In the genomic region with DNA sequence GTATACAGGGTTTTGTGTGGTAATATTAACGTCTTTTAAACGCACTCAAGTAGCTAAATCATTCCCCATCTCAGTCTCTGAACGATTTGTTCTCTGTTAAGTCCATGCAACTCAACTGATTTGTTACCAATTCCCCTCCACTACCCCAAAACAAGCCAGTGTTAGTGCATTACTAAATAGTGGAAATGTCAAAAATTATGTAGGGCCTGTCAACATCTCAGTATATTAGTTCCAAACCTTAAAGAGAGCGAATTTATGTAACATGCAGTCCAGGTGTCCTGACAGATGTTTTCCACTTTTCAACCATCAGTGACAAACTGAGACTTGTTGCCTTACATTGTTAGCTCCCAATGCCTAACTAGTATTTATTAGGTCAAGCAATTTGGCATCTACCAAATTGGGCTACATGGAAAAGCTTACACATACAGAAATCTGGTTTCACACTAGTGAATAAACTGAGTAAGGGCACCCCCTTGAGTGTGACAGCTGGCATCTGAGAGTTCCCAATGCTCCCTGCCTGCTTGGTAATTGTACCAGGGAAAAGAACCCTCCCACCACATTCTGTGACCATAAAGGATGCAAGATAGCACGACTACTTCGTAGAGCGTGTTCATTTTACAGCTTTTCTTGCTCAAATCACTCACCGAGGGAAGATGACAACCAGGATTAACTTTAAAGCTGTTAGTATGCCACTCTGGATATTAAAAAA, we compare ENCODE assay signal across 9 cellular contexts. TPM values are rescaled to one million over a fixed set of nuclear protein-coding genes. Genes with fewer than 3 reads are reported as not detected.
DNase-seq lines count a peak whose midpoint lies in the region; ATAC-seq, FAIRE-seq and TF ChIP-seq lines count a peak whose summit lies in the region.
"Had no signal": no experiment of that assay in that cellular context is flagged by ENCODE, and none has a peak within 500 bp of the region (broad histone marks: within the 10 kb centered on the region; RNA-seq: fewer than 3 reads in every experiment).

No MANE protein-coding gene starts in this region.

- TF ChIP-seq CTCF in K562 (IDR thresholded peaks at IDR 0.05 in 2 of 3, conservative IDR thresholded peaks at IDR 0.05 in 1 of 3; ENCODE audit: insufficient read depth in 2 of 3, low read depth in 1 of 3, low read length in 3 of 3) = no peak; a peak in 1 of 6 replicates

- no peak overlapping the region for H3K9ac ChIP-seq in K562 (ENCODE audit: insufficient read depth in 1 of 2, low read depth in 2 of 2, low read length in 2 of 2)

- no peaks in the 10 kb centered on the region for H3K27me3 Mint-ChIP-seq in activated naive CD4-positive, alpha-beta T cell treated with anti-CD3 and anti-CD28 coated beads for 36 hours (ENCODE audit: low read depth)
- H3K27me3 Mint-ChIP-seq in stimulated activated naive CD8-positive, alpha-beta T cell treated with anti-CD3 and anti-CD28 coated beads, Interleukin-15, Interleukin-2, amounts not matched to agents 100 ng/mL and 50 ng/mL, for 24 hours = no peaks in the 10 kb centered on the region

- no peaks in the 10 kb centered on the region for H3K27me3 ChIP-seq in K562 (ENCODE audit: control insufficient read depth in 2 of 2, insufficient read depth in 2 of 2, low read length in 2 of 2)
- H3K27me3 ChIP-seq: breast epithelium had no signal

- H3K4me2 ChIP-seq in K562 (ENCODE audit: insufficient read depth, low read length) = no peak overlapping the region

- no peak overlapping the region for H2AFZ ChIP-seq in K562 (ENCODE audit: low read depth, low read length)

- DNase-seq in activated naive CD4-positive, alpha-beta T cell treated with anti-CD3 and anti-CD28 coated beads for 36 hours = peak; percentile 51
- DNase-seq in activated naive CD4-positive, alpha-beta T cell (lab: John Stamatoyannopoulos, UW) = no peak
- DNase-seq in NCI-H1105 treated with DMSO at 0.1 percent for 48 hours (lab: John Stamatoyannopoulos, UW) (peak; percentile 54), K562 (ENCODE audit: extremely low read depth in 1 of 4, low spot score in 3 of 4) (no peak), SIG-M5 (lab: John Stamatoyannopoulos, UW) (no peak)

- FAIRE-seq in K562 (lab: Jason Lieb, UNC) = no peak

- POLR2A ChIA-PET in K562 (lab: Yijun Ruan, JAX) = interaction anchor here (0.5 to 4.0 kb wide), 31 partner anchors 9 to 612 kb away, joined by 3 to 80 read pairs (median 4); partner anchors contain the start of gene HNRNPA2B1

- in situ Hi-C loops in K562 (cut with MboI) = no loop called here

- no peak for TF ChIP-seq EP300 in K562 (IDR thresholded peaks at IDR 0.05; ENCODE audit: low read length)

- intact Hi-C loops in activated naive CD4-positive, alpha-beta T cell treated with anti-CD3 and anti-CD28 coated beads for 36 hours (cut with micrococcal nuclease) = loop anchor here (1.0 to 5.0 kb wide), 5 partner anchors 9 to 296 kb away; no protein-coding TSS in a partner anchor
- intact Hi-C loops in K562 (cut with micrococcal nuclease) = no loop called here

- 0 out of 4 replicates have a peak, but pooled peaks of 1 of the 2 experiments have one; percentile 5 for TF ChIP-seq RAD21 in K562 (CRISPR knock-in tag; conservative IDR thresholded peaks at IDR 0.05 in 1 of 2, IDR thresholded peaks at IDR 0.05 in 1 of 2)

- no peaks in the 10 kb centered on the region for H3K9me3 ChIP-seq in K562 (replicated peaks; ENCODE audit: control insufficient read depth, insufficient read depth, low read depth, low read length)
- H3K9me3 ChIP-seq: breast epithelium had no signal

- H3K4me1 ChIP-seq in K562 (replicated peaks in 1 of 2; ENCODE audit: control insufficient read depth in 2 of 2, insufficient read depth in 2 of 2, low read length in 2 of 2) = peaks cover 0 to 28% of the 10 kb centered on the region in 2 experiments; a peak in 2 of 5 replicates

- peak overlapping the region; percentile 61 for H3K27ac ChIP-seq in K562 (ENCODE audit: extremely low read depth, low read depth, low read length)
- H3K27ac ChIP-seq: breast epithelium had no signal

- CTCF ChIA-PET in activated naive CD4-positive, alpha-beta T cell treated with anti-CD3 and anti-CD28 coated beads for 36 hours (lab: Charles Lee) = interaction anchor here (0.6 to 3.4 kb wide), 11 partner anchors 10 to 296 kb away, joined by 3 to 35 read pairs (median 8); partner anchors contain the start of genes HNRNPA2B1 and NFE2L3
- CTCF ChIA-PET in K562 (lab: Yijun Ruan, JAX; ENCODE audit: low intra/inter-chr PET ratio) = interaction anchor here (0.6 kb wide), 1 partner anchor 9 kb away, joined by 3 read pairs; no protein-coding TSS in a partner anchor

- peak overlapping the region; percentile 85 for H3K27ac Mint-ChIP-seq in activated naive CD4-positive, alpha-beta T cell treated with anti-CD3 and anti-CD28 coated beads for 36 hours
- H3K27ac Mint-ChIP-seq in stimulated activated naive CD8-positive, alpha-beta T cell treated with anti-CD3 and anti-CD28 coated beads, Interleukin-15, Interleukin-2, amounts not matched to agents 100 ng/mL and 50 ng/mL, for 24 hours = peak overlapping the region; percentile 87

- ATAC-seq in K562 = peak; percentile 20
- ATAC-seq in GM18861 (IDR thresholded peaks at IDR 0.05; ENCODE audit: unreplicated experiment) = no peak
- ATAC-seq in HG02970 (IDR thresholded peaks at IDR 0.05; ENCODE audit: low FRiP score, unreplicated experiment) = no peak

- H4K20me1 ChIP-seq in K562 (replicated peaks; ENCODE audit: control insufficient read depth, insufficient read depth, low read length) = peaks cover 15% of the 10 kb centered on the region; the same call in 1 of the 2 replicates

- H3K9me3 Mint-ChIP-seq in activated naive CD4-positive, alpha-beta T cell treated with anti-CD3 and anti-CD28 coated beads for 36 hours = no peaks in the 10 kb centered on the region
- no peaks in the 10 kb centered on the region for H3K9me3 Mint-ChIP-seq in stimulated activated naive CD8-positive, alpha-beta T cell treated with anti-CD3 and anti-CD28 coated beads, Interleukin-15, Interleukin-2, amounts not matched to agents 100 ng/mL and 50 ng/mL, for 24 hours

- no peak overlapping the region for H3K4me3 ChIP-seq in K562
- H3K4me3 ChIP-seq: breast epithelium had no signal

- WGBS in K562 (ENCODE audit: insufficient coverage, low coverage, missing lambda C conversion rate) = 64% methylated on average over 8 of the region's 8 CpGs

- H3K4me3 Mint-ChIP-seq in activated naive CD4-positive, alpha-beta T cell treated with anti-CD3 and anti-CD28 coated beads for 36 hours = peak overlapping the region; percentile 41
- H3K4me3 Mint-ChIP-seq in stimulated activated naive CD8-positive, alpha-beta T cell treated with anti-CD3 and anti-CD28 coated beads, Interleukin-15, Interleukin-2, amounts not matched to agents 100 ng/mL and 50 ng/mL, for 24 hours = peak overlapping the region; percentile 49

- no peaks in the 10 kb centered on the region for H3K9me1 ChIP-seq in K562 (ENCODE audit: control insufficient read depth, insufficient read depth, low read length)

- H3K79me2 ChIP-seq in K562 (ENCODE audit: control insufficient read depth, insufficient read depth, low read length) = peaks cover 24% of the 10 kb centered on the region

- no TSS peak for BruUV-seq in K562 (replicated peaks; lab: Mats Ljungman, UMichigan)

- peaks cover 61% of the 10 kb centered on the region for H3K36me3 ChIP-seq in K562 (ENCODE audit: control insufficient read depth, insufficient read depth, low read length)
- H3K36me3 ChIP-seq: breast epithelium had no signal

- TF ChIP-seq POLR2A in K562 (conservative IDR thresholded peaks at IDR 0.05) = peak; percentile 82

- H3K36me3 Mint-ChIP-seq in activated naive CD4-positive, alpha-beta T cell treated with anti-CD3 and anti-CD28 coated beads for 36 hours (ENCODE audit: low read depth) = peaks cover 69% of the 10 kb centered on the region
- peaks cover 98% of the 10 kb centered on the region for H3K36me3 Mint-ChIP-seq in stimulated activated naive CD8-positive, alpha-beta T cell treated with anti-CD3 and anti-CD28 coated beads, Interleukin-15, Interleukin-2, amounts not matched to agents 100 ng/mL and 50 ng/mL, for 24 hours (ENCODE audit: low read depth)

- H3K4me1 Mint-ChIP-seq in activated naive CD4-positive, alpha-beta T cell treated with anti-CD3 and anti-CD28 coated beads for 36 hours (ENCODE audit: low read depth) = peaks cover 83% of the 10 kb centered on the region
- peaks cover 99% of the 10 kb centered on the region for H3K4me1 Mint-ChIP-seq in stimulated activated naive CD8-positive, alpha-beta T cell treated with anti-CD3 and anti-CD28 coated beads, Interleukin-15, Interleukin-2, amounts not matched to agents 100 ng/mL and 50 ng/mL, for 24 hours (ENCODE audit: low read depth)

RNA-seq across cellular contexts. Expression of gene HNRNPA2B1, which starts 12.1 kb away (rescaled TPM):
- 100 to 1,000 TPM; 925 to 950 TPM for total RNA-seq in activated naive CD4-positive, alpha-beta T cell treated with anti-CD3 and anti-CD28 coated beads for 36 hours
- 193 and 905 TPM in 2 replicates for total RNA-seq in K562 (2011; cell fraction: chromatin; rRNA removed; ENCODE audit: low replicate concordance)
- 107 and 139 TPM in 2 replicates for total RNA-seq in K562 (2011; cell fraction: nucleolus; rRNA removed)
- 296 and 406 TPM in 2 replicates for total RNA-seq in K562 (2011; cell fraction: nucleoplasm; rRNA removed)
- total RNA-seq in K562 (2014; rRNA removed) (604 and 630 TPM in 2 replicates), K562 (2014; rRNA removed; fragmentation: Illumina TruSeq; extraction: Trizol) (728 and 855 TPM in 2 replicates), K562 (2015; rRNA removed; fragmentation: Illumina TruSeq; extraction: Trizol) (730 and 803 TPM in 2 replicates), K562 (2021) (707 and 876 TPM in 2 replicates)
- polyA plus RNA-seq in K562 (2011; rRNA removed) (466 and 782 TPM in 2 replicates), K562 (2014; fragmentation: Illumina TruSeq; extraction: Trizol) (1,478 and 1,489 TPM in 2 replicates), K562 (2014; fragmentation: Nextera tagmentation; extraction: Ambion mirVana) (1,000 to 10,000 TPM in 1 of 2 experiments, 100 to 1,000 TPM in 1; 865 to 1,390 TPM), K562 (2014; rRNA removed) (1,850 and 1,989 TPM in 2 replicates)
- polyA plus RNA-seq in K562 (2011; cell fraction: cytosol; rRNA removed) = 112 and 259 TPM in 2 replicates
- 299 and 394 TPM in 2 replicates for polyA plus RNA-seq in K562 (2011; cell fraction: nucleus; rRNA removed)
- 752 and 1,692 TPM in 2 replicates for polyA plus RNA-seq in K562 (2012)
- polyA minus RNA-seq in K562 (2011; rRNA and poly(A)+ RNA removed) = 654 and 757 TPM in 2 replicates
- 230 and 283 TPM in 2 replicates for polyA minus RNA-seq in K562 (2011; cell fraction: cytosol; rRNA and poly(A)+ RNA removed)
- polyA minus RNA-seq in K562 (2011; cell fraction: nucleus; rRNA and poly(A)+ RNA removed) = 153 and 242 TPM in 2 replicates

RNA-seq across cellular contexts. Expression of gene CBX3, which starts 13.1 kb away (rescaled TPM):
- 100 to 1,000 TPM; 260 to 273 TPM for total RNA-seq in activated naive CD4-positive, alpha-beta T cell treated with anti-CD3 and anti-CD28 coated beads for 36 hours
- 99.0 and 229 TPM in 2 replicates for total RNA-seq in K562 (2011; cell fraction: chromatin; rRNA removed; ENCODE audit: low replicate concordance)
- 91.9 and 108 TPM in 2 replicates for total RNA-seq in K562 (2011; cell fraction: nucleolus; rRNA removed)
- total RNA-seq in K562 (2011; cell fraction: nucleoplasm; rRNA removed) = 152 and 198 TPM in 2 replicates
- total RNA-seq in K562 (2014; rRNA removed) = 210 and 244 TPM in 2 replicates
- 413 and 480 TPM in 2 replicates for total RNA-seq in K562 (2014; rRNA removed; fragmentation: Illumina TruSeq; extraction: Trizol)
- total RNA-seq in K562 (2015; rRNA removed; fragmentation: Illumina TruSeq; extraction: Trizol) = 337 and 363 TPM in 2 replicates
- 253 and 256 TPM in 2 replicates for total RNA-seq in K562 (2021)
- 293 and 364 TPM in 2 replicates for polyA plus RNA-seq in K562 (2011; rRNA removed)
- polyA plus RNA-seq in K562 (2011; cell fraction: cytosol; rRNA removed) = 75.2 and 113 TPM in 2 replicates
- 155 and 212 TPM in 2 replicates for polyA plus RNA-seq in K562 (2011; cell fraction: nucleus; rRNA removed)
- 208 and 278 TPM in 2 replicates for polyA plus RNA-seq in K562 (2012)
- polyA plus RNA-seq in K562 (2014; fragmentation: Illumina TruSeq; extraction: Trizol) = 310 and 328 TPM in 2 replicates
- polyA plus RNA-seq in K562 (2014; fragmentation: Nextera tagmentation; extraction: Ambion mirVana) = 100 to 1,000 TPM; 198 to 245 TPM
- 389 and 408 TPM in 2 replicates for polyA plus RNA-seq in K562 (2014; rRNA removed)
- polyA minus RNA-seq in K562 (2011; rRNA and poly(A)+ RNA removed) = 124 and 155 TPM in 2 replicates
- polyA minus RNA-seq in K562 (2011; cell fraction: cytosol; rRNA and poly(A)+ RNA removed) = 51.7 and 53.1 TPM in 2 replicates
- polyA minus RNA-seq in K562 (2011; cell fraction: nucleus; rRNA and poly(A)+ RNA removed) = 135 and 212 TPM in 2 replicates

RNA-seq across cellular contexts. Expression of gene NFE2L3, which starts 36.4 kb away (rescaled TPM):
- 10 to 100 TPM; 12.5 to 12.9 TPM for total RNA-seq in activated naive CD4-positive, alpha-beta T cell treated with anti-CD3 and anti-CD28 coated beads for 36 hours
- 6.9 and 15.2 TPM in 2 replicates for total RNA-seq in K562 (2011; cell fraction: chromatin; rRNA removed; ENCODE audit: low replicate concordance)
- 7.7 and 8.9 TPM in 2 replicates for total RNA-seq in K562 (2011; cell fraction: nucleolus; rRNA removed)
- 12.5 and 15.0 TPM in 2 replicates for total RNA-seq in K562 (2011; cell fraction: nucleoplasm; rRNA removed)
- total RNA-seq in K562 (2014; rRNA removed) = 9.1 and 14.1 TPM in 2 replicates
- 16.2 and 17.0 TPM in 2 replicates for total RNA-seq in K562 (2014; rRNA removed; fragmentation: Illumina TruSeq; extraction: Trizol)
- 14.3 and 15.2 TPM in 2 replicates for total RNA-seq in K562 (2015; rRNA removed; fragmentation: Illumina TruSeq; extraction: Trizol)
- 11.8 and 12.2 TPM in 2 replicates for total RNA-seq in K562 (2021)
- polyA plus RNA-seq in K562 (2011; rRNA removed) = 12.4 and 13.7 TPM in 2 replicates
- polyA plus RNA-seq in K562 (2011; cell fraction: cytosol; rRNA removed) = 4.6 and 7.2 TPM in 2 replicates
- polyA plus RNA-seq in K562 (2011; cell fraction: nucleus; rRNA removed) = 3.7 and 7.1 TPM in 2 replicates
- 7.3 and 11.7 TPM in 2 replicates for polyA plus RNA-seq in K562 (2012)
- 14.4 and 16.9 TPM in 2 replicates for polyA plus RNA-seq in K562 (2014; fragmentation: Illumina TruSeq; extraction: Trizol)
- 1 to 10 TPM; 2.9 to 4.8 TPM for polyA plus RNA-seq in K562 (2014; fragmentation: Nextera tagmentation; extraction: Ambion mirVana)
- polyA plus RNA-seq in K562 (2014; rRNA removed) = 9.5 and 10.7 TPM in 2 replicates
- 14.4 and 20.7 TPM in 2 replicates for polyA minus RNA-seq in K562 (2011; rRNA and poly(A)+ RNA removed)
- polyA minus RNA-seq in K562 (2011; cell fraction: cytosol; rRNA and poly(A)+ RNA removed) = 3.3 and 5.5 TPM in 2 replicates
- 4.0 and 13.1 TPM in 2 replicates for polyA minus RNA-seq in K562 (2011; cell fraction: nucleus; rRNA and poly(A)+ RNA removed)

Comparison
In these comparisons a context has a peak if more than half of its experiments do, and no peak if none do; other contexts are left out.
1. DNase-seq: peak in activated naive CD4-positive, alpha-beta T cell treated with anti-CD3 and anti-CD28 coated beads for 36 hours (single experiment) and NCI-H1105 treated with DMSO at 0.1 percent for 48 hours (single experiment); none in activated naive CD4-positive, alpha-beta T cell (0 of 4), K562 (0 of 4) and SIG-M5 (single experiment).